ENCODE assay signal across 12 cellular contexts in the genomic region with DNA sequence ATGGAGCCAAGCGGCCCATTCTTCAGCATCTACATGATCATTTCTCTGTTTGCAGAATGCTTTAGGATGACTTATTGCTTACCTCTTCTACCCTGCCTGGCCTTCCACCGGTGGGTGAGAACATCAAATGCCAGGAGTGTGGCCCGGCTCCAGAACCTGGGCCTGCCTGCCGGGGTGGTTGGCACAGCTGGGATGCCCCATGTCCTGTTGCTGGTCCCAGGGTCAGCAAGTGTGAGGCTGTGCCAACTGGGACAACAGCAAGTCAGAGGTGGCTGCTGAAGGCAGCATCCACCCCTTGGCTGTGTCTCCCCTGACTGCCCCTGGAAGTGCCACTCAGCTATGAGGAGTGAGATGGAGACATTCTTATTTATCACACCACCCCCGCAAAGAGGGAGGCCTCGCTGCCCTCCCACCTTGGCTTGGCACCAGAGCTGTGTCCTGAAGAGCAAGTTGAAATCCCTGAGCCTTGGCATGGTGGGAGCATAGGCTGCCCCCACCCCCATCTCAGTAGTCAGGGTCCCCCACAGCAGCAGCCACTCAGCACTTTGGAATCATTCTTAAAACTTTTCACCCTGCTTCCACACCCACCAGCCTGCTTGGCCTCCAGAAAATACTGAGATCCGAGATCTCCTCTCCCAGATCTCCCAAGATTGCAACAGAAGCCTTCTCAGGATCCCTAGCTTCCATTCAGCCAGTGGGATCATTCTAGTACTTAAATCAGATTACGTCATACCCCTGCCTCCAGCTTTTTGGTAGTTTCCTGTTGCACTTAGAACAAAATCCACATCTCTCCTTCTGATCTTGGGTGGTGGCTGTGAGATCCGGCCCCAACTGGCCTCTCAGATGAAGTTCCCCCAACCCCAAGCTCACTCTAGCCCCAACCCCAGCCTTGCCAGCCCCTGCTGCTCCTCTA.
DNase-seq lines count a peak whose midpoint lies in the region; ATAC-seq and TF ChIP-seq lines count a peak whose summit lies in the region.
"Had no signal": no experiment of that assay in that cellular context is flagged by ENCODE, and none has a peak within 500 bp of the region (broad histone marks: within the 10 kb centered on the region; RNA-seq: fewer than 3 reads in every experiment).

No MANE protein-coding gene starts in this region.

- H3K9me3 ChIP-seq in right atrium auricular region (no peaks in the 10 kb centered on the region), thymus (ENCODE audit: control insufficient read depth) (no peaks in the 10 kb centered on the region)
- H3K9me3 ChIP-seq: BE2C, suprapubic skin had no signal

- CTCF ChIA-PET in activated CD4-positive, alpha-beta T cell treated with anti-CD3 and anti-CD28 coated beads for 36 hours (lab: Charles Lee), result interaction anchor here (1.0 kb wide), 2 partner anchors 90 to 157 kb away, joined by 3 read pairs; no protein-coding TSS in a partner anchor

- peaks cover 0 to 59% of the 10 kb centered on the region in 2 donors for H3K4me1 ChIP-seq in right atrium auricular region
- H3K4me1 ChIP-seq in thymus (ENCODE audit: control insufficient read depth, insufficient read depth, low read length), result peaks cover 19% of the 10 kb centered on the region

- peaks cover 29% of the 10 kb centered on the region for H3K36me3 ChIP-seq in right atrium auricular region
- peaks cover 32% of the 10 kb centered on the region for H3K36me3 ChIP-seq in thymus (ENCODE audit: control insufficient read depth, insufficient read depth)

- intact Hi-C loops in activated CD4-positive, alpha-beta T cell treated with anti-CD3 and anti-CD28 coated beads for 36 hours (cut with DNase I, micrococcal nuclease), result no loop called here
- intact Hi-C loops in activated T-helper 1 cell treated with anti-CD3 and anti-CD28 coated beads, Interleukin-12 subunit alpha, Interleukin-12 subunit beta, Interleukin-2, Interleukin-4 antibody, amounts not matched to agents 30 ng/mL and 10 ng/mL and 1 ng/mL, durations not matched to agents 14 hours and 24 hours and 36 hours (cut with micrococcal nuclease), result loop anchor here (2.0 kb wide), 2 partner anchors 14 to 34 kb away; no protein-coding TSS in a partner anchor

- DNase-seq in activated CD4-positive, alpha-beta T cell treated with anti-CD3 and anti-CD28 coated beads for 36 hours, result no peak
- no peak for DNase-seq in activated CD4-positive, alpha-beta T cell treated with anti-CD3 and anti-CD28 coated beads for 1 hour
- DNase-seq in activated T-helper 1 cell treated with anti-CD3 and anti-CD28 coated beads, Interleukin-12 subunit alpha, Interleukin-12 subunit beta, Interleukin-2, Interleukin-4 antibody, amounts not matched to agents 30 ng/mL and 10 ng/mL and 1 ng/mL, durations not matched to agents 14 hours and 24 hours and 36 hours (ENCODE audit: low spot score), result peak; percentile 12
- DNase-seq in right atrium auricular region (ENCODE audit: low spot score) (no peak), NCI-H526 (lab: John Stamatoyannopoulos, UW) (no peak)
- DNase-seq in stimulated activated CD4-positive, alpha-beta T cell treated with anti-CD3 and anti-CD28 coated beads, Interleukin-2, amount 100 ng/mL, for 24 hours, result no peak
- DNase-seq: activated effector memory CD4-positive, alpha-beta T cell treated with Interleukin-2 at 50 U/mL for 16 hours; NCI-H510A treated with DMSO at 0.1 percent for 48 hours had no signal

- POLR2A ChIA-PET in activated CD4-positive, alpha-beta T cell treated with anti-CD3 and anti-CD28 coated beads for 36 hours (lab: Charles Lee), result no interaction called here

- H3K4me3 Mint-ChIP-seq in activated CD4-positive, alpha-beta T cell treated with anti-CD3 and anti-CD28 coated beads for 36 hours, result no peak overlapping the region
- H3K4me3 Mint-ChIP-seq in activated T-helper 1 cell treated with anti-CD3 and anti-CD28 coated beads, Interleukin-12 subunit alpha, Interleukin-12 subunit beta, Interleukin-2, Interleukin-4 antibody, amounts not matched to agents 30 ng/mL and 10 ng/mL and 1 ng/mL, durations not matched to agents 14 hours and 24 hours and 36 hours, result peak overlapping the region; percentile 32

- no peak for TF ChIP-seq CTCF in right atrium auricular region (IDR thresholded peaks at IDR 0.05)

- H3K36me3 Mint-ChIP-seq in activated CD4-positive, alpha-beta T cell treated with anti-CD3 and anti-CD28 coated beads for 36 hours (ENCODE audit: low read depth), result peaks cover 33% of the 10 kb centered on the region
- peaks cover 42% of the 10 kb centered on the region for H3K36me3 Mint-ChIP-seq in activated T-helper 1 cell treated with anti-CD3 and anti-CD28 coated beads, Interleukin-12 subunit alpha, Interleukin-12 subunit beta, Interleukin-2, Interleukin-4 antibody, amounts not matched to agents 30 ng/mL and 10 ng/mL and 1 ng/mL, durations not matched to agents 14 hours and 24 hours and 36 hours (ENCODE audit: low read depth)

- H3K27me3 ChIP-seq in right atrium auricular region (no peaks in the 10 kb centered on the region), thymus (ENCODE audit: control insufficient read depth, insufficient read depth) (no peaks in the 10 kb centered on the region)
- H3K27me3 ChIP-seq: BE2C, suprapubic skin had no signal

- H3K27ac Mint-ChIP-seq in activated CD4-positive, alpha-beta T cell treated with anti-CD3 and anti-CD28 coated beads for 36 hours, result peak overlapping the region; percentile 82
- H3K27ac Mint-ChIP-seq in activated T-helper 1 cell treated with anti-CD3 and anti-CD28 coated beads, Interleukin-12 subunit alpha, Interleukin-12 subunit beta, Interleukin-2, Interleukin-4 antibody, amounts not matched to agents 30 ng/mL and 10 ng/mL and 1 ng/mL, durations not matched to agents 14 hours and 24 hours and 36 hours, result peak overlapping the region; percentile 79

- ATAC-seq in activated CD4-positive, alpha-beta T cell treated with anti-CD3 and anti-CD28 coated beads for 36 hours, result peak; percentile 39
- no peak for ATAC-seq in GM21447 (IDR thresholded peaks at IDR 0.05; ENCODE audit: unreplicated experiment)

- peaks cover 51% of the 10 kb centered on the region for H3K4me1 Mint-ChIP-seq in activated CD4-positive, alpha-beta T cell treated with anti-CD3 and anti-CD28 coated beads for 36 hours
- H3K4me1 Mint-ChIP-seq in activated T-helper 1 cell treated with anti-CD3 and anti-CD28 coated beads, Interleukin-12 subunit alpha, Interleukin-12 subunit beta, Interleukin-2, Interleukin-4 antibody, amounts not matched to agents 30 ng/mL and 10 ng/mL and 1 ng/mL, durations not matched to agents 14 hours and 24 hours and 36 hours (ENCODE audit: low read depth), result peaks cover 68% of the 10 kb centered on the region

- H3K27ac ChIP-seq in right atrium auricular region (peak overlapping the region; percentile 46 to 47), thymus (ENCODE audit: low read depth) (peak overlapping the region; percentile 36)
- H3K27ac ChIP-seq: suprapubic skin had no signal

- H3K4me3 ChIP-seq in right atrium auricular region (no peak overlapping the region), thymus (ENCODE audit: low read length) (no peak overlapping the region)
- H3K4me3 ChIP-seq: suprapubic skin had no signal

- H3K27me3 Mint-ChIP-seq in activated CD4-positive, alpha-beta T cell treated with anti-CD3 and anti-CD28 coated beads for 36 hours, result no peaks in the 10 kb centered on the region
- H3K27me3 Mint-ChIP-seq in activated T-helper 1 cell treated with anti-CD3 and anti-CD28 coated beads, Interleukin-12 subunit alpha, Interleukin-12 subunit beta, Interleukin-2, Interleukin-4 antibody, amounts not matched to agents 30 ng/mL and 10 ng/mL and 1 ng/mL, durations not matched to agents 14 hours and 24 hours and 36 hours (ENCODE audit: insufficient read depth), result no peaks in the 10 kb centered on the region

- H3K9me3 Mint-ChIP-seq in activated CD4-positive, alpha-beta T cell treated with anti-CD3 and anti-CD28 coated beads for 36 hours (ENCODE audit: low read depth), result no peaks in the 10 kb centered on the region
- no peaks in the 10 kb centered on the region for H3K9me3 Mint-ChIP-seq in activated T-helper 1 cell treated with anti-CD3 and anti-CD28 coated beads, Interleukin-12 subunit alpha, Interleukin-12 subunit beta, Interleukin-2, Interleukin-4 antibody, amounts not matched to agents 30 ng/mL and 10 ng/mL and 1 ng/mL, durations not matched to agents 14 hours and 24 hours and 36 hours

- 79% methylated on average over 9 of the region's 9 CpGs for WGBS in thymus
